Comparison of ENCODE assay signal across 1 cellular context in genomic region chr4:186702297-186702696, GRCh38.
TF ChIP-seq lines count a peak whose summit lies in the region.

No MANE protein-coding gene starts in this region.

TF ChIP-seq in IMR-90, 13 proteins besides CTCF, POLR2A, EP300 and RAD21:
- no peak for TF ChIP-seq CEBPB (IDR thresholded peaks at IDR 0.05; ENCODE audit: low read depth, low read length)
- no peak for TF ChIP-seq FOS (IDR thresholded peaks at IDR 0.05; ENCODE audit: low read depth, low read length)
- no peak for TF ChIP-seq RCOR1 (IDR thresholded peaks at IDR 0.05; ENCODE audit: insufficient replicate concordance, low read length)
- no peak for TF ChIP-seq BHLHE40 (IDR thresholded peaks at IDR 0.05; ENCODE audit: low read depth, low read length)
- TF ChIP-seq MXI1 (IDR thresholded peaks at IDR 0.05; ENCODE audit: borderline replicate concordance, low read depth, low read length): no peak
- TF ChIP-seq SMC3 (IDR thresholded peaks at IDR 0.05; ENCODE audit: low read depth, low read length): no peak
- TF ChIP-seq MAZ (IDR thresholded peaks at IDR 0.05; ENCODE audit: borderline replicate concordance, low read depth, low read length): no peak
- no peak for TF ChIP-seq CHD1 (IDR thresholded peaks at IDR 0.05; ENCODE audit: low read depth, low read length)
- TF ChIP-seq MAFK (IDR thresholded peaks at IDR 0.05; ENCODE audit: low read depth, low read length): no peak
- no peak for TF ChIP-seq ELK1 (IDR thresholded peaks at IDR 0.05; ENCODE audit: borderline replicate concordance, low read depth, low read length)
- no peak for TF ChIP-seq NFE2L2 (IDR thresholded peaks at IDR 0.05; ENCODE audit: low read depth, low read length)
- TF ChIP-seq USF2 (IDR thresholded peaks at IDR 0.05; ENCODE audit: low read depth, low read length): no peak
- no peak for TF ChIP-seq RFX5 (IDR thresholded peaks at IDR 0.05; ENCODE audit: low read depth, low read length)
